11 cellular contexts compared by ENCODE assay signal in genomic region chr3:135226057-135226456, GRCh38.
DNase-seq lines count a peak whose midpoint lies in the region; ATAC-seq and TF ChIP-seq lines count a peak whose summit lies in the region.
"Had no signal": no experiment of that assay in that cellular context is flagged by ENCODE, and none has a peak within 500 bp of the region (broad histone marks: within the 10 kb centered on the region; RNA-seq: fewer than 3 reads in every experiment).

No MANE protein-coding gene starts in this region.

- H4K8ac ChIP-seq in H9 (replicated peaks; ENCODE audit: insufficient read length, low read depth, low read length), result no peak overlapping the region

- H3K9me3 Mint-ChIP-seq in H9, result peaks cover 2 to 5% of the 10 kb centered on the region in 2 experiments; a peak in 3 of 5 replicates

- peaks cover 20% of the 10 kb centered on the region in 2 experiments for H3K4me1 Mint-ChIP-seq in H9

- H3K4ac ChIP-seq in H9 (ENCODE audit: low read depth, low read length), result no peak overlapping the region

- no peak overlapping the region for H2BK15ac ChIP-seq in H9 (ENCODE audit: low read depth, low read length)

- no peak overlapping the region for H2BK5ac ChIP-seq in H9 (ENCODE audit: insufficient read length, low read length)

- DNase-seq in RKO (ENCODE audit: low spot score), result no peak
- no peak for DNase-seq in lower leg skin (ENCODE audit: low spot score in 2 of 2)
- DNase-seq in H9, result no peak
- DNase-seq in NCI-H1105 (lab: John Stamatoyannopoulos, UW), result no peak
- DNase-seq: activated CD4-positive, alpha-beta T cell treated with anti-CD3 and anti-CD28 coated beads for 48 hours; effector CD4-positive, alpha-beta T cell had no signal

- H3K27ac Mint-ChIP-seq in H9, result peak overlapping the region in 1 of 3 experiments; percentile 29; a peak in 1 of 7 replicates

- no peaks in the 10 kb centered on the region for H3K23me2 ChIP-seq in H9 (ENCODE audit: insufficient read length, low read depth, low read length, poor library complexity, severe bottlenecking)

- H3K9me3 ChIP-seq in BLaER1 treated with 17β-estradiol and CSF1 and Interleukin-3, amounts not matched to agents 10 nM and 100 nM (replicated peaks in 1 of 11), result no peaks in the 10 kb centered on the region
- H3K9me3 ChIP-seq in OCI-LY3 (ENCODE audit: insufficient read depth, low read length) (no peaks in the 10 kb centered on the region), H9 (ENCODE audit: control insufficient read depth, low read depth, low read length) (no peaks in the 10 kb centered on the region)

- no peak overlapping the region for H3K4me3 Mint-ChIP-seq in H9

- H3K79me2 ChIP-seq in OCI-LY3 (ENCODE audit: low read length) (peaks cover 5% of the 10 kb centered on the region; the same call in 1 of the 2 replicates), H9 (ENCODE audit: insufficient read depth, low read length) (no peaks in the 10 kb centered on the region)

- H4K20me1 ChIP-seq in BLaER1 treated with 17β-estradiol and CSF1 and Interleukin-3, amounts not matched to agents 10 nM and 100 nM, result no peaks in the 10 kb centered on the region
- H4K20me1 ChIP-seq in OCI-LY3 (ENCODE audit: insufficient read depth, low read length) (peaks cover 19% of the 10 kb centered on the region), H9 (ENCODE audit: control insufficient read depth, insufficient read depth, insufficient read length) (no peaks in the 10 kb centered on the region)

- no peak overlapping the region for H2AK5ac ChIP-seq in H9 (ENCODE audit: insufficient read length, low read length)

- H3K23ac ChIP-seq in H9 (ENCODE audit: insufficient read length, low read depth, low read length), result no peak overlapping the region

- H2BK12ac ChIP-seq in H9 (ENCODE audit: insufficient read length, low read depth, low read length), result no peak overlapping the region

- TF ChIP-seq CTCF in OCI-LY3 (IDR thresholded peaks at IDR 0.05; ENCODE audit: low read depth, low read length), result no peak
- TF ChIP-seq CTCF in lower leg skin (IDR thresholded peaks at IDR 0.05), result no peak
- no peak for TF ChIP-seq CTCF in H9 (conservative IDR thresholded peaks at IDR 0.05)

- H2AFZ ChIP-seq in OCI-LY3 (ENCODE audit: low read depth, low read length) (no peak overlapping the region), H9 (ENCODE audit: low read length) (no peak overlapping the region)

- peaks cover 0 to 7% (median 2%) of the 10 kb centered on the region in 3 experiments; a peak in 5 of 7 replicates for H3K36me3 Mint-ChIP-seq in H9 (ENCODE audit: insufficient read depth in 1 of 3, low read depth in 3 of 3)

- H3K27me3 ChIP-seq in BLaER1 treated with 17β-estradiol and CSF1 and Interleukin-3, amounts not matched to agents 10 nM and 100 nM, result no peaks in the 10 kb centered on the region
- H3K27me3 ChIP-seq in OCI-LY3 (ENCODE audit: low read depth, low read length), result no peaks in the 10 kb centered on the region
- H3K27me3 ChIP-seq in H9 (ENCODE audit: insufficient read depth, low read length), result no peaks in the 10 kb centered on the region

- WGBS in lower leg skin, 2 donors, result 79 to 83% methylated on average over 6 of the region's 6 CpGs
- WGBS in H9 (ENCODE audit: extremely low coverage, insufficient read length, low lambda C conversion rate), result no CpG with 5 or more reads among the region's 6 CpGs

- ATAC-seq in GM19372 (IDR thresholded peaks at IDR 0.05; ENCODE audit: low read depth, unreplicated experiment) (peak; percentile 56), HG03064 (IDR thresholded peaks at IDR 0.05; ENCODE audit: low read depth, unreplicated experiment) (peak; percentile 80)

- H3K27me3 Mint-ChIP-seq in H9 (ENCODE audit: low read depth), result no peaks in the 10 kb centered on the region; the same call in 1 of the 2 replicates

- H3K4me2 ChIP-seq in BLaER1 treated with 17β-estradiol and CSF1 and Interleukin-3, amounts not matched to agents 10 nM and 100 nM, result peak overlapping the region; percentile 42 to 64 (median 53)
- H3K4me2 ChIP-seq in OCI-LY3 (ENCODE audit: low read length), result no peak overlapping the region
- H3K4me2 ChIP-seq in H9 (ENCODE audit: insufficient read depth, insufficient read length, low read length), result no peak overlapping the region

- no peak overlapping the region for H4K91ac ChIP-seq in H9 (ENCODE audit: insufficient read length, low read depth, low read length)

- H3T11ph ChIP-seq in H9 (ENCODE audit: low read length), result no peak overlapping the region

- 0 out of 22 replicates have a peak overlapping the region, but pooled peaks of 1 of the 11 experiments have one; percentile 14 for H3K9ac ChIP-seq in BLaER1 treated with 17β-estradiol and CSF1 and Interleukin-3, amounts not matched to agents 10 nM and 100 nM
- H3K9ac ChIP-seq in OCI-LY3 (ENCODE audit: low read length) (no peak overlapping the region), H9 (ENCODE audit: extremely low read depth, insufficient read length, low read length) (no peak overlapping the region)

- no peak overlapping the region for H3K4me3 ChIP-seq in BLaER1 treated with 17β-estradiol and CSF1 and Interleukin-3, amounts not matched to agents 10 nM and 100 nM
- H3K4me3 ChIP-seq in OCI-LY3 (ENCODE audit: low read length) (no peak overlapping the region), lower leg skin (ENCODE audit: low read depth, poor library complexity, severe bottlenecking) (no peak overlapping the region)

- H3K79me1 ChIP-seq in H9 (ENCODE audit: insufficient read depth, low read depth, low read length, poor library complexity, severe bottlenecking), result no peaks in the 10 kb centered on the region

- TF ChIP-seq POLR2A in lower leg skin (IDR thresholded peaks at IDR 0.05), result no peak

- no peak overlapping the region for H2BK20ac ChIP-seq in H9 (ENCODE audit: low read depth, low read length, poor library complexity, severe bottlenecking)

- no peak overlapping the region for H4K5ac ChIP-seq in H9 (ENCODE audit: insufficient read length, low read depth, low read length)

- no peak overlapping the region for H3K14ac ChIP-seq in H9 (ENCODE audit: insufficient read depth, low read length)

- no peak overlapping the region for H3K56ac ChIP-seq in H9 (ENCODE audit: insufficient read length, low read depth, low read length)

- no peaks in the 10 kb centered on the region for H3K36me3 ChIP-seq in BLaER1 treated with 17β-estradiol and CSF1 and Interleukin-3, amounts not matched to agents 10 nM and 100 nM
- H3K36me3 ChIP-seq in OCI-LY3 (replicated peaks; ENCODE audit: low read depth, low read length), result peaks cover 45% of the 10 kb centered on the region

- peak overlapping the region in 9 of 11 experiments; percentile 19 to 69 (median 52); a peak in 16 of 22 replicates for H3K27ac ChIP-seq in BLaER1 treated with 17β-estradiol and CSF1 and Interleukin-3, amounts not matched to agents 10 nM and 100 nM
- peak overlapping the region; percentile 7 for H3K27ac ChIP-seq in OCI-LY3 (ENCODE audit: low read length)
- no peak overlapping the region for H3K27ac ChIP-seq in H9 (ENCODE audit: insufficient read length, low read depth, low read length)
- H3K27ac ChIP-seq: RWPE1 had no signal

- H3K4me1 ChIP-seq in BLaER1 treated with 17β-estradiol and CSF1 and Interleukin-3, amounts not matched to agents 10 nM and 100 nM, result peaks cover 11 to 47% (median 27%) of the 10 kb centered on the region in 10 experiments; a peak in 19 of 20 replicates
- H3K4me1 ChIP-seq in OCI-LY3 (ENCODE audit: low read length) (peaks cover 46% of the 10 kb centered on the region), H9 (ENCODE audit: insufficient read depth, low read length) (no peaks in the 10 kb centered on the region; the same call in 1 of the 2 replicates)

- no peak overlapping the region for H3K18ac ChIP-seq in H9 (ENCODE audit: insufficient read length, low read depth, low read length)

- intact Hi-C loops in lower leg skin (cut with DNase I; ENCODE audit: low total_unique reads), result no loop called here

- H2BK120ac ChIP-seq in H9 (ENCODE audit: low read depth, low read length, poor library complexity, severe bottlenecking), result no peak overlapping the region

Comparison
In these comparisons a context has a peak if more than half of its experiments do, and no peak if none do; other contexts are left out.
1. H3K4me2 ChIP-seq: peak in BLaER1 treated with 17β-estradiol and CSF1 and Interleukin-3, amounts not matched to agents 10 nM and 100 nM (11 of 11); none in OCI-LY3 (single experiment) and H9 (single experiment).